ENCODE assay signal across 1 cellular context in genomic region chr2:230872968-230873669, GRCh38.
TF ChIP-seq lines count a peak whose summit lies in the region.

No MANE protein-coding gene starts in this region.

TF ChIP-seq in WTC11, 78 proteins besides CTCF, POLR2A, EP300 and RAD21 (continued from another document):
- TF ChIP-seq ARID4B (CRISPR knock-in tag; IDR thresholded peaks at IDR 0.05; ENCODE audit: borderline replicate concordance): no peak
- TF ChIP-seq GABPB1 (CRISPR knock-in tag; IDR thresholded peaks at IDR 0.05): no peak
